13 cellular contexts compared by ENCODE assay signal in the genomic region with DNA sequence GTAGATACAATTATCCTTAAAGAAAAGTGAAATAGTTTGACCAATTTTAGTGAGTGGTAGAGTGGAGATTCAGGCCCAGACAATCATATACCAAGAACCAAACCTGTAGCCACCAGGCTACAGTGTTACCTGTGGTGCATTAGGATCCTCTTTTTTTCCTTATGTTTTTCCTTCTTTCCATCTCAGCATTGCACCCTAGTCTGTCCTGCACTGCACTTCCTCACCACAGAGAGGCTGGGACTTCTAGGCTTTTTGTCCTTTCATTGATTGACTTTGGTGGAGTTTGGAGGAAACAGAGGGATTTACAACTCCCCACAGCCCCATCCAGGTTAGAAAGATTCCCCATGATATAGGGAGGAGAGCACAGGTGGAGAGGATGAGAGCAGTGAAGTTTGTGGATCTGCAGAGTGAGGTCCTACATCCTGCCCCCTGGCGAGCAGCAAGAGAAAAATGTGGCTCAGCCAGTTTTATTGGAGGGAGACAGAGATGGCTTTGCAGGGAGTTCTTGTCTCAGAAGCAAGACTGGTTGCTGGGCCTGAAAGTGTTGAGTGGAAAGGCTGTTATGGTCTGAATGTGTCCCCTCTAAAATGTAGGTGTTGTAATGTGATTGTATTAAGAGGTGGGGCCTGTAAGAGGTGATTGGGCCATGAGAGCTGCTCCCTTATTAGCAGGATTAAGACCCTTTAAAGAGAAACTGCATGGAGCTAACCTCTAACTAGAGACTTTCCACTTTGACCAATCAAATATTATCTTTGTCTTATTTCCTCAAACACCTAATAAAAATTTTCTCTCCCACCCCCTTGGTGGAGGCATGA. TPM values are rescaled to one million over a fixed set of nuclear protein-coding genes. Genes with fewer than 3 reads are reported as not detected.
DNase-seq lines count a peak whose midpoint lies in the region; ATAC-seq and TF ChIP-seq lines count a peak whose summit lies in the region.
"Had no signal": no experiment of that assay in that cellular context is flagged by ENCODE, and none has a peak within 500 bp of the region (broad histone marks: within the 10 kb centered on the region; RNA-seq: fewer than 3 reads in every experiment).

No MANE protein-coding gene starts in this region.

- H2BK5ac ChIP-seq in H9 (ENCODE audit: insufficient read length, low read length): no peak overlapping the region

- 0 out of 5 replicates have a peak overlapping the region, but pooled peaks of 1 of the 2 experiments have one; percentile 15 for H3K4me3 Mint-ChIP-seq in H9
- H3K4me3 Mint-ChIP-seq in naive thymus-derived CD4-positive, alpha-beta T cell: no peak overlapping the region
- H3K4me3 Mint-ChIP-seq: memory B cell had no signal

- H2BK12ac ChIP-seq in H9 (ENCODE audit: insufficient read length, low read depth, low read length): no peak overlapping the region

- ATAC-seq in SK-N-SH treated with all-trans-retinoic acid at 6 μM for 48 hours: 0 out of 3 replicates have a peak, but pooled peaks have one; percentile 50
- no peak for ATAC-seq in activated naive CD4-positive, alpha-beta T cell treated with anti-CD3 and anti-CD28 coated beads, Interleukin-2, amount 50 U/mL, for 72 hours
- ATAC-seq in psoas muscle: no peak
- ATAC-seq in naive thymus-derived CD4-positive, alpha-beta T cell: no peak
- no peak for ATAC-seq in GM21390 (IDR thresholded peaks at IDR 0.05; ENCODE audit: unreplicated experiment)
- ATAC-seq: Right ventricle myocardium inferior had no signal

- H4K8ac ChIP-seq in H9 (replicated peaks; ENCODE audit: insufficient read length, low read depth, low read length): no peak overlapping the region

- TF ChIP-seq CTCF in C4-2B (conservative IDR thresholded peaks at IDR 0.05) (peak; percentile 69), H9 (conservative IDR thresholded peaks at IDR 0.05) (peak; percentile 64), psoas muscle (IDR thresholded peaks at IDR 0.05) (no peak)

- WGBS in H9 (ENCODE audit: extremely low coverage, insufficient read length, low lambda C conversion rate): no CpG with 5 or more reads among the region's 1 CpG
- WGBS in psoas muscle, 3 donors: 7 to 20% (median 14%) methylated on average over 1 of the region's 1 CpG

- H3K14ac ChIP-seq in H9 (ENCODE audit: insufficient read depth, low read length): no peak overlapping the region

- H4K91ac ChIP-seq in H9 (ENCODE audit: insufficient read length, low read depth, low read length): no peak overlapping the region

- no peaks in the 10 kb centered on the region for H3K23me2 ChIP-seq in H9 (ENCODE audit: insufficient read length, low read depth, low read length, poor library complexity, severe bottlenecking)

- peaks cover 0 to 3% of the 10 kb centered on the region in 2 experiments; a peak in 3 of 5 replicates for H3K9me3 Mint-ChIP-seq in H9
- H3K9me3 Mint-ChIP-seq in activated naive CD4-positive, alpha-beta T cell treated with anti-CD3 and anti-CD28 coated beads, Interleukin-2, amount 50 U/mL, for 72 hours: no peaks in the 10 kb centered on the region
- H3K9me3 Mint-ChIP-seq in naive thymus-derived CD4-positive, alpha-beta T cell: no peaks in the 10 kb centered on the region
- H3K9me3 Mint-ChIP-seq: memory B cell had no signal

- intact Hi-C loops in psoas muscle (cut with DNase I): no loop called here
- intact Hi-C loops in naive thymus-derived CD4-positive, alpha-beta T cell (cut with micrococcal nuclease): no loop called here

- no peak overlapping the region for H2BK20ac ChIP-seq in H9 (ENCODE audit: low read depth, low read length, poor library complexity, severe bottlenecking)

- H4K20me1 ChIP-seq in H9 (ENCODE audit: control insufficient read depth, insufficient read depth, insufficient read length): no peaks in the 10 kb centered on the region

- H3K56ac ChIP-seq in H9 (ENCODE audit: insufficient read length, low read depth, low read length): no peak overlapping the region

- no peak overlapping the region for H3K4me3 ChIP-seq in psoas muscle
- no peak overlapping the region for H3K4me3 ChIP-seq in naive thymus-derived CD4-positive, alpha-beta T cell (ENCODE audit: low read length)
- H3K4me3 ChIP-seq: colonic mucosa had no signal

- peak overlapping the region in 2 of 3 experiments; percentile 52 to 73; a peak in 4 of 7 replicates for H3K27ac Mint-ChIP-seq in H9
- no peak overlapping the region for H3K27ac Mint-ChIP-seq in activated naive CD4-positive, alpha-beta T cell treated with anti-CD3 and anti-CD28 coated beads, Interleukin-2, amount 50 U/mL, for 72 hours
- no peak overlapping the region for H3K27ac Mint-ChIP-seq in naive thymus-derived CD4-positive, alpha-beta T cell
- H3K27ac Mint-ChIP-seq: memory B cell had no signal

- H2AK5ac ChIP-seq in H9 (ENCODE audit: insufficient read length, low read length): no peak overlapping the region

- H3K9me3 ChIP-seq in H9 (ENCODE audit: control insufficient read depth, low read depth, low read length) (no peaks in the 10 kb centered on the region), psoas muscle (no peaks in the 10 kb centered on the region)
- no peaks in the 10 kb centered on the region for H3K9me3 ChIP-seq in naive thymus-derived CD4-positive, alpha-beta T cell (ENCODE audit: control insufficient read depth in 2 of 3, low read length in 3 of 3)
- H3K9me3 ChIP-seq: colonic mucosa had no signal

- H3K9ac ChIP-seq in H9 (ENCODE audit: extremely low read depth, insufficient read length, low read length): no peak overlapping the region

- no peaks in the 10 kb centered on the region for H3K36me3 ChIP-seq in psoas muscle (ENCODE audit: insufficient read depth in 1 of 2, low read depth in 1 of 2)
- H3K36me3 ChIP-seq in naive thymus-derived CD4-positive, alpha-beta T cell (ENCODE audit: control insufficient read depth in 2 of 3, insufficient read depth in 3 of 3, low read length in 3 of 3): no peaks in the 10 kb centered on the region
- H3K36me3 ChIP-seq: colonic mucosa had no signal

- no peak overlapping the region for H2BK120ac ChIP-seq in H9 (ENCODE audit: low read depth, low read length, poor library complexity, severe bottlenecking)

- peaks cover 0 to 2% (median 0%) of the 10 kb centered on the region in 3 experiments; a peak in 1 of 7 replicates for H3K36me3 Mint-ChIP-seq in H9 (ENCODE audit: insufficient read depth in 1 of 3, low read depth in 3 of 3)
- no peaks in the 10 kb centered on the region for H3K36me3 Mint-ChIP-seq in activated naive CD4-positive, alpha-beta T cell treated with anti-CD3 and anti-CD28 coated beads, Interleukin-2, amount 50 U/mL, for 72 hours
- H3K36me3 Mint-ChIP-seq in naive thymus-derived CD4-positive, alpha-beta T cell: no peaks in the 10 kb centered on the region
- H3K36me3 Mint-ChIP-seq: memory B cell had no signal

- no peak overlapping the region for H3K4ac ChIP-seq in H9 (ENCODE audit: low read depth, low read length)

- H3K4me1 ChIP-seq in H9 (ENCODE audit: insufficient read depth, low read length) (peaks cover 13% of the 10 kb centered on the region; the same call in 1 of the 2 replicates), psoas muscle (no peaks in the 10 kb centered on the region)
- H3K4me1 ChIP-seq in naive thymus-derived CD4-positive, alpha-beta T cell (ENCODE audit: control insufficient read depth in 2 of 2, insufficient read depth in 2 of 2, low read length in 2 of 2): no peaks in the 10 kb centered on the region
- H3K4me1 ChIP-seq: colonic mucosa had no signal

- H3K23ac ChIP-seq in H9 (ENCODE audit: insufficient read length, low read depth, low read length): no peak overlapping the region

- H3K27me3 Mint-ChIP-seq in H9 (ENCODE audit: low read depth): no peaks in the 10 kb centered on the region
- H3K27me3 Mint-ChIP-seq in naive thymus-derived CD4-positive, alpha-beta T cell: peaks cover 7 to 27% (median 14%) of the 10 kb centered on the region in 5 donors

- H2AFZ ChIP-seq in H9 (ENCODE audit: low read length): peak overlapping the region; percentile 46

- DNase-seq in H9: peak; percentile 76
- peak; percentile 26 for DNase-seq in iris pigment epithelial cell (ENCODE audit: low read depth)
- DNase-seq in activated naive CD4-positive, alpha-beta T cell treated with anti-CD3 and anti-CD28 coated beads, Interleukin-2, amount 50 U/mL, for 72 hours (ENCODE audit: low spot score in 2 of 2): no peak
- no peak for DNase-seq in psoas muscle
- DNase-seq in naive thymus-derived CD4-positive, alpha-beta T cell: no peak
- DNase-seq: colonic mucosa, substantia nigra had no signal

- H3K79me2 ChIP-seq in H9 (ENCODE audit: insufficient read depth, low read length): no peaks in the 10 kb centered on the region

- CTCF ChIA-PET in naive thymus-derived CD4-positive, alpha-beta T cell (lab: Charles Lee): no interaction called here

- no peak overlapping the region for H3K4me2 ChIP-seq in H9 (ENCODE audit: insufficient read depth, insufficient read length, low read length)

- no peaks in the 10 kb centered on the region for H3K27me3 ChIP-seq in H9 (ENCODE audit: insufficient read depth, low read length)
- H3K27me3 ChIP-seq in psoas muscle (ENCODE audit: insufficient read depth in 3 of 3, low read length in 2 of 3): no peaks in the 10 kb centered on the region
- H3K27me3 ChIP-seq in naive thymus-derived CD4-positive, alpha-beta T cell (ENCODE audit: control insufficient read depth in 2 of 2, insufficient read depth in 2 of 2, low read length in 2 of 2): peaks cover 0 to 2% of the 10 kb centered on the region in 2 donors
- H3K27me3 ChIP-seq: colonic mucosa had no signal

- H4K5ac ChIP-seq in H9 (ENCODE audit: insufficient read length, low read depth, low read length): no peak overlapping the region

- no peak overlapping the region for H3K18ac ChIP-seq in H9 (ENCODE audit: insufficient read length, low read depth, low read length)

- H3K79me1 ChIP-seq in H9 (ENCODE audit: insufficient read depth, low read depth, low read length, poor library complexity, severe bottlenecking): no peaks in the 10 kb centered on the region

- H3K27ac ChIP-seq in C4-2B: no peak overlapping the region
- H3K27ac ChIP-seq in H9 (ENCODE audit: insufficient read length, low read depth, low read length): no peak overlapping the region
- no peak overlapping the region for H3K27ac ChIP-seq in psoas muscle
- no peak overlapping the region for H3K27ac ChIP-seq in naive thymus-derived CD4-positive, alpha-beta T cell (ENCODE audit: low read depth, low read length)
- H3K27ac ChIP-seq: colonic mucosa had no signal

- H2BK15ac ChIP-seq in H9 (ENCODE audit: low read depth, low read length): no peak overlapping the region

- H3T11ph ChIP-seq in H9 (ENCODE audit: low read length): no peak overlapping the region

- H3K4me1 Mint-ChIP-seq in H9: peaks cover 81 to 82% of the 10 kb centered on the region in 2 experiments
- H3K4me1 Mint-ChIP-seq in naive thymus-derived CD4-positive, alpha-beta T cell: no peaks in the 10 kb centered on the region
- H3K4me1 Mint-ChIP-seq: memory B cell had no signal

- POLR2A ChIA-PET in naive thymus-derived CD4-positive, alpha-beta T cell (lab: Charles Lee): no interaction called here

TF ChIP-seq in SK-N-SH treated with all-trans-retinoic acid at 6 μM for 48 hours, 23 proteins besides CTCF, POLR2A, EP300 and RAD21 (continues in another document):
- no peak for TF ChIP-seq ZFP30 (CRISPR knock-in tag; IDR thresholded peaks at IDR 0.05)

RNA-seq across cellular contexts. Expression of a gene that starts 36.2 kb away (rescaled TPM):
- total RNA-seq in H9 (2021) (0.04 and 0.07 TPM in 2 replicates), psoas muscle (under 1 TPM in 3 of 4 donors, not detected in 1; 0.05 to 0.54 (median 0.09) TPM)
- total RNA-seq in activated naive CD4-positive, alpha-beta T cell treated with anti-CD3 and anti-CD28 coated beads, Interleukin-2, amount 50 U/mL, for 72 hours: under 1 TPM; 0.11 to 0.14 TPM
- polyA plus RNA-seq in psoas muscle: under 1 TPM in 2 of 3 donors, not detected in 1; 0.01 to 0.03 TPM
- under 1 TPM in 1 of 5 experiments, not detected in 4; 0.10 TPM for total RNA-seq in naive thymus-derived CD4-positive, alpha-beta T cell
- not detected for polyA plus RNA-seq in naive thymus-derived CD4-positive, alpha-beta T cell
- total RNA-seq: colonic mucosa, HT1080, Right ventricle myocardium inferior had no signal

Comparison
In these comparisons a context has a peak if more than half of its experiments do, and no peak if none do; other contexts are left out.
1. DNase-seq: peak in H9 (single experiment) and iris pigment epithelial cell (single experiment); none in activated naive CD4-positive, alpha-beta T cell treated with anti-CD3 and anti-CD28 coated beads, Interleukin-2, amount 50 U/mL, for 72 hours (0 of 2), psoas muscle (0 of 2) and naive thymus-derived CD4-positive, alpha-beta T cell (0 of 9).
2. H3K27ac Mint-ChIP-seq: peak in H9 (2 of 3); none in activated naive CD4-positive, alpha-beta T cell treated with anti-CD3 and anti-CD28 coated beads, Interleukin-2, amount 50 U/mL, for 72 hours (0 of 2) and naive thymus-derived CD4-positive, alpha-beta T cell (0 of 9).